ENCODE assay signal across 1 cellular context in genomic region chr5:67214713-67215591, GRCh38.
TF ChIP-seq lines count a peak whose summit lies in the region.

No MANE protein-coding gene starts in this region.

TF ChIP-seq in SK-N-SH treated with all-trans-retinoic acid at 6 μM for 48 hours, 23 proteins besides CTCF, POLR2A, EP300 and RAD21 (continued from another document):
- TF ChIP-seq RARB (CRISPR knock-in tag; IDR thresholded peaks at IDR 0.05) (no peak), ZFP30 (CRISPR knock-in tag; IDR thresholded peaks at IDR 0.05) (no peak), BACH2 (CRISPR knock-in tag; IDR thresholded peaks at IDR 0.05; ENCODE audit: borderline replicate concordance) (no peak), OSR1 (CRISPR knock-in tag; IDR thresholded peaks at IDR 0.05) (no peak), ZNF565 (CRISPR knock-in tag; conservative IDR thresholded peaks at IDR 0.05; ENCODE audit: low read depth) (no peak), ISL1 (CRISPR knock-in tag; IDR thresholded peaks at IDR 0.05) (no peak), TOX (CRISPR knock-in tag; IDR thresholded peaks at IDR 0.05; ENCODE audit: borderline replicate concordance) (no peak), SNAI2 (CRISPR knock-in tag; IDR thresholded peaks at IDR 0.05) (no peak)
TF ChIP-seq in SK-N-SH treated with all-trans-retinoic acid at 6 μM for 48 hours: peak in this region for 0.
